8 cellular contexts compared by ENCODE assay signal in genomic region chr20:32207626-32208498, GRCh38. TPM values are rescaled to one million over a fixed set of nuclear protein-coding genes. Genes with fewer than 3 reads are reported as not detected.
DNase-seq lines count a peak whose midpoint lies in the region; ATAC-seq lines count a peak whose summit lies in the region.

Gene PLAGL2, minus strand, starts transcription at chr20:32207743. Its CDS starts 5,565 bp downstream, at chr20:32202178.
Gene POFUT1, plus strand, starts transcription at chr20:32207880. Its CDS starts 62 bp downstream, at chr20:32207942.

- peak; percentile 88 for DNase-seq in Ammon's horn (ENCODE audit: low spot score)
- peak; percentile 81 for DNase-seq in NCI-H226
- peak; percentile 94 for DNase-seq in activated CD4-positive, CD25-positive, alpha-beta regulatory T cell treated with anti-CD3 and anti-CD28 coated beads, Interleukin-2, amount 50 U/mL, for 72 hours
- peak; percentile 97 for DNase-seq in cerebellum (ENCODE audit: low spot score)
- peak; percentile 90 for DNase-seq in kidney tubule cell (ENCODE audit: low spot score)
- peak; percentile 74 to 85 for DNase-seq in stimulated activated CD4-positive, alpha-beta T cell treated with anti-CD3 and anti-CD28 coated beads, Interleukin-1b, Interleukin-23, amount 100 ng/mL, for 1 hour (ENCODE audit: low read depth in 2 of 2)

- ATAC-seq in GM19023 (IDR thresholded peaks at IDR 0.05; ENCODE audit: unreplicated experiment) (peak; percentile 85), HG03175 (IDR thresholded peaks at IDR 0.05; ENCODE audit: unreplicated experiment) (peak; percentile 89)

RNA-seq across cellular contexts. Expression of gene PLAGL2, which starts in this region (rescaled TPM):
- 3.5 TPM for total RNA-seq in cerebellum

RNA-seq across cellular contexts. Expression of gene POFUT1, which starts in this region (rescaled TPM):
- 17.1 TPM for total RNA-seq in cerebellum

Comparison
In these comparisons a context has a peak if more than half of its experiments do, and no peak if none do; other contexts are left out.
1. Peak in every context shown above with its lines: DNase-seq and ATAC-seq.